In the genomic region with DNA sequence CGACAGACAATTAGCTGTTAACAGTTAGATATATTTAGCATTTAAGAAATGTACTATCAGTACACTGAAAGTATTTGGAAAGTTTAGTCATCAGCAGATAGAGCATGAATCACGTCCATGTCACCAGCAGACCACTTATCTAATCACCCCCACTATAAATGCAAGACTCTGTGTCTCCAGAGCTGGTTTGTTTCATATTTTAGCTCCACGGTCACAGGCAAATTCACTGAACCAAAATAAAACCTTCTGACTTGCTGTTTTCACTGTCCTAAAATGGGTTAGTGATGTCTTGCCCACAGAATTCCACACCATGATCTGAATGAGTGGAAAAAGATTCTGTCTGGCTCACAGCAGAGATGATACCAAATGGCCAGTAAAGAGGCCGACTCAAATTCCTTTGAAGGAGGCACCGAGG, we compare ENCODE assay signal across 14 cellular contexts.
A peak's percentile ranks its signal among the peaks of the same experiment; 100 is the strongest.
DNase-seq lines count a peak whose midpoint lies in the region; ATAC-seq and TF ChIP-seq lines count a peak whose summit lies in the region.
"Had no signal": no experiment of that assay in that cellular context is flagged by ENCODE, and none has a peak within 500 bp of the region (broad histone marks: within the 10 kb centered on the region; RNA-seq: fewer than 3 reads in every experiment).

No MANE protein-coding gene starts in this region.

- no peaks in the 10 kb centered on the region for H3K36me3 ChIP-seq in neural progenitor cell

- H3K4me1 ChIP-seq in neural progenitor cell = peaks cover 62% of the 10 kb centered on the region
- H3K4me1 ChIP-seq: body of pancreas had no signal

- H3K79me2 ChIP-seq in neural progenitor cell (ENCODE audit: low read depth) = peaks cover 100% of the 10 kb centered on the region

- H3F3A ChIP-seq in neural progenitor cell (ENCODE audit: low read depth) = peaks cover 29% of the 10 kb centered on the region

- no peak overlapping the region for H2AFZ ChIP-seq in neural progenitor cell (replicated peaks)

- no peak overlapping the region for H3K9ac ChIP-seq in neural progenitor cell

- DNase-seq in EH (ENCODE audit: low read depth) = peak; percentile 96
- peak; percentile 70 to 83 for DNase-seq in foreskin fibroblast
- no peak for DNase-seq in neural progenitor cell (ENCODE audit: low spot score)
- no peak for DNase-seq in type B pancreatic cell (ENCODE audit: extremely low spot score, unreplicated experiment)
- DNase-seq in stimulated activated CD4-positive, alpha-beta T cell treated with anti-CD3 and anti-CD28 coated beads, Interleukin-1b, Interleukin-23, amount 100 ng/mL, for 48 hours = no peak
- no peak for DNase-seq in hippocampal formation (lab: John Stamatoyannopoulos, UW)
- DNase-seq: activated CD8-positive, alpha-beta memory T cell treated with anti-CD3 and anti-CD28 coated beads, Interleukin-2, amount 50 U/mL, for 48 hours; body of pancreas; head of caudate nucleus; NCI-H526 treated with DMSO at 0.1 percent for 48 hours; stimulated activated CD4-positive, alpha-beta T cell treated with anti-CD3 and anti-CD28 coated beads, Interleukin-2, amount 100 ng/mL, for 48 hours had no signal

- H3K36me3 Mint-ChIP-seq in neural progenitor cell = peaks cover 41% of the 10 kb centered on the region
- no peaks in the 10 kb centered on the region for H3K36me3 Mint-ChIP-seq in type B pancreatic cell
- H3K36me3 Mint-ChIP-seq: natural killer cell treated with Interleukin-12 subunit alpha and Interleukin-12 subunit beta and Interleukin-15 and Interleukin-18, amount 100 ng/mL, for 72 hours had no signal

- H3K4me3 Mint-ChIP-seq in neural progenitor cell = no peak overlapping the region
- H3K4me3 Mint-ChIP-seq in type B pancreatic cell = no peak overlapping the region
- H3K4me3 Mint-ChIP-seq: natural killer cell treated with Interleukin-12 subunit alpha and Interleukin-12 subunit beta and Interleukin-15 and Interleukin-18, amount 100 ng/mL, for 72 hours had no signal

- ATAC-seq in SK-N-SH treated with all-trans-retinoic acid at 6 μM for 48 hours (peak; percentile 42), GM21367 (IDR thresholded peaks at IDR 0.05; ENCODE audit: unreplicated experiment) (no peak)
- ATAC-seq: body of pancreas; natural killer cell treated with Interleukin-12 subunit alpha and Interleukin-12 subunit beta and Interleukin-15 and Interleukin-18, amount 100 ng/mL, for 72 hours had no signal

- H3K27me3 ChIP-seq in neural progenitor cell = no peaks in the 10 kb centered on the region
- H3K27me3 ChIP-seq: body of pancreas had no signal

- no peak overlapping the region for H3K27ac Mint-ChIP-seq in neural progenitor cell
- no peak overlapping the region for H3K27ac Mint-ChIP-seq in type B pancreatic cell
- H3K27ac Mint-ChIP-seq: natural killer cell treated with Interleukin-12 subunit alpha and Interleukin-12 subunit beta and Interleukin-15 and Interleukin-18, amount 100 ng/mL, for 72 hours had no signal

- H3K9me3 Mint-ChIP-seq in neural progenitor cell = peaks cover 9% of the 10 kb centered on the region
- H3K9me3 Mint-ChIP-seq in type B pancreatic cell = no peaks in the 10 kb centered on the region
- H3K9me3 Mint-ChIP-seq: natural killer cell treated with Interleukin-12 subunit alpha and Interleukin-12 subunit beta and Interleukin-15 and Interleukin-18, amount 100 ng/mL, for 72 hours had no signal

- H3K4me1 Mint-ChIP-seq in neural progenitor cell (peaks cover 73% of the 10 kb centered on the region), type B pancreatic cell (ENCODE audit: unreplicated experiment) (peaks cover 53% of the 10 kb centered on the region)

- H3K4me2 ChIP-seq in neural progenitor cell = peak overlapping the region; percentile 0

- H3K27ac ChIP-seq in neural progenitor cell = no peak overlapping the region
- H3K27ac ChIP-seq: body of pancreas had no signal

- TF ChIP-seq CTCF in foreskin fibroblast (IDR thresholded peaks at IDR 0.05; ENCODE audit: low read depth, low read length) = no peak
- TF ChIP-seq CTCF in neural progenitor cell (IDR thresholded peaks at IDR 0.05) = no peak
- TF ChIP-seq CTCF in type B pancreatic cell (conservative IDR thresholded peaks at IDR 0.05) = no peak

- no peaks in the 10 kb centered on the region for H3K9me3 ChIP-seq in neural progenitor cell (ENCODE audit: low read depth)
- H3K9me3 ChIP-seq: body of pancreas had no signal

- H3K4me3 ChIP-seq in foreskin fibroblast (ENCODE audit: low read depth in 1 of 2, low read length in 2 of 2) (peak overlapping the region in 1 of 2 donors; percentile 10), neural progenitor cell (no peak overlapping the region)
- H3K4me3 ChIP-seq: body of pancreas had no signal

- H4K20me1 ChIP-seq in neural progenitor cell (ENCODE audit: low read depth) = peaks cover 100% of the 10 kb centered on the region

- no peaks in the 10 kb centered on the region for H3K27me3 Mint-ChIP-seq in neural progenitor cell (ENCODE audit: insufficient read depth, low read depth)
- H3K27me3 Mint-ChIP-seq in type B pancreatic cell = no peaks in the 10 kb centered on the region
- H3K27me3 Mint-ChIP-seq: natural killer cell treated with Interleukin-12 subunit alpha and Interleukin-12 subunit beta and Interleukin-15 and Interleukin-18, amount 100 ng/mL, for 72 hours had no signal

TF ChIP-seq in SK-N-SH treated with all-trans-retinoic acid at 6 μM for 48 hours, 23 proteins besides CTCF, POLR2A, EP300 and RAD21:
- TF ChIP-seq, protein P1, sequence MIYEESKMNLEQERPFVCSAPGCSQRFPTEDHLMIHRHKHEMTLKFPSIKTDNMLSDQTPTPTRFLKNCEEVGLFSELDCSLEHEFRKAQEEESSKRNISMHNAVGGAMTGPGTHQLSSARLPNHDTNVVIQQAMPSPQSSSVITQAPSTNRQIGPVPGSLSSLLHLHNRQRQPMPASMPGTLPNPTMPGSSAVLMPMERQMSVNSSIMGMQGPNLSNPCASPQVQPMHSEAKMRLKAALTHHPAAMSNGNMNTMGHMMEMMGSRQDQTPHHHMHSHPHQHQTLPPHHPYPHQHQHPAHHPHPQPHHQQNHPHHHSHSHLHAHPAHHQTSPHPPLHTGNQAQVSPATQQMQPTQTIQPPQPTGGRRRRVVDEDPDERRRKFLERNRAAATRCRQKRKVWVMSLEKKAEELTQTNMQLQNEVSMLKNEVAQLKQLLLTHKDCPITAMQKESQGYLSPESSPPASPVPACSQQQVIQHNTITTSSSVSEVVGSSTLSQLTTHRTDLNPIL (CRISPR knock-in tag; IDR thresholded peaks at IDR 0.05; ENCODE audit: low read depth) = peak; percentile 63; the same call in 1 of the 2 replicates
- TF ChIP-seq ESRRG (CRISPR knock-in tag; IDR thresholded peaks at IDR 0.05) = 0 out of 2 replicates have a peak, but pooled peaks have one; percentile 59
- TF ChIP-seq BACH2 (CRISPR knock-in tag; IDR thresholded peaks at IDR 0.05; ENCODE audit: borderline replicate concordance) = no peak
- TF ChIP-seq ISL1 (CRISPR knock-in tag; IDR thresholded peaks at IDR 0.05) = peak; percentile 97
- no peak for TF ChIP-seq ZNF8 (CRISPR knock-in tag; IDR thresholded peaks at IDR 0.05)
- TF ChIP-seq GLIS3 (CRISPR knock-in tag; IDR thresholded peaks at IDR 0.05) = no peak
- peak; percentile 77; the same call in 1 of the 2 replicates for TF ChIP-seq SNAI2 (CRISPR knock-in tag; IDR thresholded peaks at IDR 0.05)
- peak; percentile 29; the same call in 1 of the 2 replicates for TF ChIP-seq TOX (CRISPR knock-in tag; IDR thresholded peaks at IDR 0.05; ENCODE audit: borderline replicate concordance)
- no peak for TF ChIP-seq RARB (CRISPR knock-in tag; IDR thresholded peaks at IDR 0.05)
- 0 out of 2 replicates have a peak, but pooled peaks have one; percentile 55 for TF ChIP-seq ZFP3 (CRISPR knock-in tag; IDR thresholded peaks at IDR 0.05)
- no peak for TF ChIP-seq PPARA (CRISPR knock-in tag; IDR thresholded peaks at IDR 0.05; ENCODE audit: borderline replicate concordance)
- TF ChIP-seq, protein P2, sequence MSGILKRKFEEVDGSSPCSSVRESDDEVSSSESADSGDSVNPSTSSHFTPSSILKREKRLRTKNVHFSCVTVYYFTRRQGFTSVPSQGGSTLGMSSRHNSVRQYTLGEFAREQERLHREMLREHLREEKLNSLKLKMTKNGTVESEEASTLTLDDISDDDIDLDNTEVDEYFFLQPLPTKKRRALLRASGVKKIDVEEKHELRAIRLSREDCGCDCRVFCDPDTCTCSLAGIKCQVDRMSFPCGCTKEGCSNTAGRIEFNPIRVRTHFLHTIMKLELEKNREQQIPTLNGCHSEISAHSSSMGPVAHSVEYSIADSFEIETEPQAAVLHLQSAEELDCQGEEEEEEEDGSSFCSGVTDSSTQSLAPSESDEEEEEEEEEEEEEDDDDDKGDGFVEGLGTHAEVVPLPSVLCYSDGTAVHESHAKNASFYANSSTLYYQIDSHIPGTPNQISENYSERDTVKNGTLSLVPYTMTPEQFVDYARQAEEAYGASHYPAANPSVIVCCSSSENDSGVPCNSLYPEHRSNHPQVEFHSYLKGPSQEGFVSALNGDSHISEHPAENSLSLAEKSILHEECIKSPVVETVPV (CRISPR knock-in tag; IDR thresholded peaks at IDR 0.05) = peak; percentile 58; the same call in 1 of the 2 replicates
- TF ChIP-seq, protein P3, sequence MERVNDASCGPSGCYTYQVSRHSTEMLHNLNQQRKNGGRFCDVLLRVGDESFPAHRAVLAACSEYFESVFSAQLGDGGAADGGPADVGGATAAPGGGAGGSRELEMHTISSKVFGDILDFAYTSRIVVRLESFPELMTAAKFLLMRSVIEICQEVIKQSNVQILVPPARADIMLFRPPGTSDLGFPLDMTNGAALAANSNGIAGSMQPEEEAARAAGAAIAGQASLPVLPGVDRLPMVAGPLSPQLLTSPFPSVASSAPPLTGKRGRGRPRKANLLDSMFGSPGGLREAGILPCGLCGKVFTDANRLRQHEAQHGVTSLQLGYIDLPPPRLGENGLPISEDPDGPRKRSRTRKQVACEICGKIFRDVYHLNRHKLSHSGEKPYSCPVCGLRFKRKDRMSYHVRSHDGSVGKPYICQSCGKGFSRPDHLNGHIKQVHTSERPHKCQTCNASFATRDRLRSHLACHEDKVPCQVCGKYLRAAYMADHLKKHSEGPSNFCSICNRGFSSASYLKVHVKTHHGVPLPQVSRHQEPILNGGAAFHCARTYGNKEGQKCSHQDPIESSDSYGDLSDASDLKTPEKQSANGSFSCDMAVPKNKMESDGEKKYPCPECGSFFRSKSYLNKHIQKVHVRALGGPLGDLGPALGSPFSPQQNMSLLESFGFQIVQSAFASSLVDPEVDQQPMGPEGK (CRISPR knock-in tag; IDR thresholded peaks at IDR 0.05; ENCODE audit: borderline replicate concordance) = peak; percentile 51; the same call in 1 of the 2 replicates

Comparison
In these comparisons a context has a peak if more than half of its experiments do, and no peak if none do; other contexts are left out.
1. DNase-seq: peak in EH (single experiment) and foreskin fibroblast (2 of 2); none in neural progenitor cell (single experiment), type B pancreatic cell (single experiment), stimulated activated CD4-positive, alpha-beta T cell treated with anti-CD3 and anti-CD28 coated beads, Interleukin-1b, Interleukin-23, amount 100 ng/mL, for 48 hours (single experiment) and hippocampal formation (0 of 2).